Comparison of ENCODE assay signal across 28 cellular contexts in genomic region chr1:220157738-220158137, GRCh38.
DNase-seq lines count a peak whose midpoint lies in the region; ATAC-seq lines count a peak whose summit lies in the region.
"Had no signal": no experiment of that assay in that cellular context is flagged by ENCODE, and none has a peak within 500 bp of the region (broad histone marks: within the 10 kb centered on the region; RNA-seq: fewer than 3 reads in every experiment).

No MANE protein-coding gene starts in this region.

- no peaks in the 10 kb centered on the region for H3K79me1 ChIP-seq in neuronal stem cell (ENCODE audit: low read depth, low read length)

- no peak overlapping the region for H2BK120ac ChIP-seq in neuronal stem cell (ENCODE audit: low read depth, low read length)

- no peak overlapping the region for H3K4me3 ChIP-seq in CD8-positive, alpha-beta memory T cell (ENCODE audit: low read length)
- H3K4me3 ChIP-seq in muscle layer of duodenum (ENCODE audit: low read depth in 1 of 2, low read length in 2 of 2): no peak overlapping the region
- H3K4me3 ChIP-seq in neuronal stem cell (ENCODE audit: low read length in 2 of 2): no peak overlapping the region
- H3K4me3 ChIP-seq: BLaER1, GM23248, left ventricle myocardium inferior, prostate gland, tibial artery had no signal

- DNase-seq in CD8-positive, alpha-beta memory T cell: no peak
- DNase-seq in M059J (ENCODE audit: low read depth): peak; percentile 9
- peak; percentile 79 for DNase-seq in dermis blood vessel endothelial cell
- DNase-seq in neuronal stem cell (ENCODE audit: low spot score): no peak
- no peak for DNase-seq in NCI-H526 (lab: John Stamatoyannopoulos, UW)
- DNase-seq: activated B cell treated with CpG ODN at 0.5 μM for 24 hours; activated CD4-positive, alpha-beta T cell treated with anti-CD3 and anti-CD28 coated beads, Interleukin-2, amount 50 U/mL, for 1 hour; activated naive CD4-positive, alpha-beta T cell treated with Interleukin-2 at 50 U/mL for 16 hours; amygdala; Calu3; DMS79 treated with DMSO at 0.1 percent for 48 hours; GM23248; islet precursor cell; left ventricle myocardium inferior; naive B cell; NCI-H1417 treated with DMSO at 0.1 percent for 48 hours; NCI-H2107; NCI-H345; NCI-H748 treated with DMSO at 0.1 percent for 48 hours; nucleus accumbens; T-helper 1 cell; tibial artery had no signal

- no peak overlapping the region for H3K4me2 ChIP-seq in neuronal stem cell (ENCODE audit: insufficient read depth, low read length, poor library complexity, severe bottlenecking)
- H3K4me2 ChIP-seq: BLaER1 had no signal

- H3K4me1 Mint-ChIP-seq in CD8-positive, alpha-beta memory T cell: peaks cover 16 to 24% (median 23%) of the 10 kb centered on the region in 3 donors
- H3K4me1 Mint-ChIP-seq: activated B cell treated with CpG ODN at 0.5 μM for 24 hours had no signal

- peaks cover 5% of the 10 kb centered on the region for H3K4me1 ChIP-seq in CD8-positive, alpha-beta memory T cell (ENCODE audit: insufficient read depth, low read length)
- H3K4me1 ChIP-seq in muscle layer of duodenum (ENCODE audit: control insufficient read depth in 1 of 2, insufficient read depth in 2 of 2, low read length in 2 of 2): no peaks in the 10 kb centered on the region
- H3K4me1 ChIP-seq in neuronal stem cell (ENCODE audit: control insufficient read depth in 2 of 2, insufficient read depth in 1 of 2, low read depth in 1 of 2, low read length in 2 of 2): peaks cover 0 to 5% of the 10 kb centered on the region in 2 donors
- H3K4me1 ChIP-seq: BLaER1, prostate gland, tibial artery had no signal

- peaks cover 11 to 73% (median 20%) of the 10 kb centered on the region in 3 donors for H3K36me3 Mint-ChIP-seq in CD8-positive, alpha-beta memory T cell

- H3K27ac Mint-ChIP-seq in CD8-positive, alpha-beta memory T cell: peak overlapping the region in 5 of 8 donors; percentile 7 to 78 (median 34)
- H3K27ac Mint-ChIP-seq: activated B cell treated with CpG ODN at 0.5 μM for 24 hours had no signal

- H3K9ac ChIP-seq in neuronal stem cell (ENCODE audit: low read depth, low read length, poor library complexity): no peak overlapping the region
- H3K9ac ChIP-seq: BLaER1, GM23248 had no signal

- no peak for ATAC-seq in GM19452 (IDR thresholded peaks at IDR 0.05; ENCODE audit: unreplicated experiment)
- ATAC-seq: sciatic nerve had no signal

- no peak overlapping the region for H3K23ac ChIP-seq in neuronal stem cell (ENCODE audit: low read depth, low read length, poor library complexity)

- no peak overlapping the region for H2BK5ac ChIP-seq in neuronal stem cell (ENCODE audit: low read length)

- POLR2A ChIA-PET in CD8-positive, alpha-beta memory T cell (lab: Charles Lee): no interaction called here

- H4K8ac ChIP-seq in neuronal stem cell (ENCODE audit: low read depth, low read length): no peak overlapping the region

- H2AFZ ChIP-seq in neuronal stem cell (ENCODE audit: low read length): no peak overlapping the region
- H2AFZ ChIP-seq: GM23248 had no signal

- no peak overlapping the region for H3K14ac ChIP-seq in neuronal stem cell (ENCODE audit: low read length)

- no CpG with 5 or more reads among the region's 2 CpGs for WGBS in neuronal stem cell (ENCODE audit: extremely low coverage in 2 of 2, insufficient read length in 2 of 2, insufficient replicate concordance in 1 of 2), 2 donors

- no peaks in the 10 kb centered on the region for H3K9me3 Mint-ChIP-seq in CD8-positive, alpha-beta memory T cell
- H3K9me3 Mint-ChIP-seq: activated B cell treated with CpG ODN at 0.5 μM for 24 hours, naive B cell had no signal

- H2BK12ac ChIP-seq in neuronal stem cell (ENCODE audit: low read length): no peak overlapping the region

- H2BK15ac ChIP-seq in neuronal stem cell (ENCODE audit: low read length): no peak overlapping the region

- no peaks in the 10 kb centered on the region for H3K27me3 ChIP-seq in CD8-positive, alpha-beta memory T cell (ENCODE audit: insufficient read depth, low read length, poor library complexity, severe bottlenecking)
- no peaks in the 10 kb centered on the region for H3K27me3 ChIP-seq in muscle layer of duodenum (ENCODE audit: low read depth, low read length)
- H3K27me3 ChIP-seq in neuronal stem cell (ENCODE audit: control insufficient read depth in 3 of 3, insufficient read depth in 3 of 3, low read depth in 1 of 3, low read length in 3 of 3): no peaks in the 10 kb centered on the region
- H3K27me3 ChIP-seq: BLaER1, tibial artery had no signal

- no peak overlapping the region for H3K27ac ChIP-seq in CD8-positive, alpha-beta memory T cell (ENCODE audit: low read depth, low read length)
- H3K27ac ChIP-seq in muscle layer of duodenum (ENCODE audit: low read length) (peak overlapping the region; percentile 8), neuronal stem cell (replicated peaks; ENCODE audit: low read length) (no peak overlapping the region)
- H3K27ac ChIP-seq: BLaER1, GM23248, left ventricle myocardium inferior, prostate gland, RWPE1, tibial artery had no signal

- no peak overlapping the region for H2AK5ac ChIP-seq in neuronal stem cell (ENCODE audit: low read depth, low read length)

- H3K27me3 Mint-ChIP-seq in CD8-positive, alpha-beta memory T cell: no peaks in the 10 kb centered on the region
- H3K27me3 Mint-ChIP-seq: activated B cell treated with CpG ODN at 0.5 μM for 24 hours, naive B cell had no signal

- no peak overlapping the region for H3K18ac ChIP-seq in neuronal stem cell (ENCODE audit: low read length)

- H3K4me3 Mint-ChIP-seq in CD8-positive, alpha-beta memory T cell: no peak overlapping the region
- H3K4me3 Mint-ChIP-seq: activated B cell treated with CpG ODN at 0.5 μM for 24 hours, naive B cell had no signal

- no peak overlapping the region for H4K91ac ChIP-seq in neuronal stem cell (ENCODE audit: low read depth, low read length, poor library complexity)

- CTCF ChIA-PET in CD8-positive, alpha-beta memory T cell (lab: Charles Lee): no interaction called here

- H3K9me3 ChIP-seq in CD8-positive, alpha-beta memory T cell (ENCODE audit: low read length): no peaks in the 10 kb centered on the region
- H3K9me3 ChIP-seq in muscle layer of duodenum (ENCODE audit: control insufficient read depth in 1 of 2, low read length in 2 of 2) (no peaks in the 10 kb centered on the region), neuronal stem cell (replicated peaks in 1 of 2; ENCODE audit: control insufficient read depth in 2 of 2, insufficient read depth in 1 of 2, low read depth in 1 of 2, low read length in 2 of 2) (no peaks in the 10 kb centered on the region)
- H3K9me3 ChIP-seq: BLaER1, left ventricle myocardium inferior, prostate gland, tibial artery had no signal

- H3K4ac ChIP-seq in neuronal stem cell (ENCODE audit: low read length): no peak overlapping the region

- peaks cover 30% of the 10 kb centered on the region for H3K36me3 ChIP-seq in CD8-positive, alpha-beta memory T cell (ENCODE audit: insufficient read depth, low read length)
- H3K36me3 ChIP-seq in muscle layer of duodenum (ENCODE audit: control insufficient read depth in 1 of 2, insufficient read depth in 2 of 2, low read length in 2 of 2): peaks cover 39 to 47% of the 10 kb centered on the region in 2 donors
- peaks cover 13 to 83% of the 10 kb centered on the region in 2 donors for H3K36me3 ChIP-seq in neuronal stem cell (replicated peaks in 1 of 2; ENCODE audit: control insufficient read depth in 2 of 2, insufficient read depth in 2 of 2, low read length in 2 of 2)

Comparison
In these comparisons a context has a peak if more than half of its experiments do, and no peak if none do; other contexts are left out.
1. DNase-seq: peak in M059J (single experiment) and dermis blood vessel endothelial cell (single experiment); none in CD8-positive, alpha-beta memory T cell (0 of 5), neuronal stem cell (single experiment) and NCI-H526 (0 of 2).